ENCODE assay signal across 1 cellular context in genomic region chr5:14728109-14728938, GRCh38.
TF ChIP-seq lines count a peak whose summit lies in the region.

No MANE protein-coding gene starts in this region.

TF ChIP-seq in HepG2, 621 proteins besides CTCF, POLR2A, EP300 and RAD21 (continued from another document and continues in another):
- TF ChIP-seq HNF1A (IDR thresholded peaks at IDR 0.05; ENCODE audit: low read depth) (peak; percentile 49; the same call in 1 of the 2 replicates), HNF1A (CRISPR knock-in tag; IDR thresholded peaks at IDR 0.05; ENCODE audit: borderline replicate concordance) (peak; percentile 95), ZMAT3 (CRISPR knock-in tag; conservative IDR thresholded peaks at IDR 0.05) (0 out of 2 replicates have a peak, but pooled peaks have one; percentile 58), ZNF503 (CRISPR knock-in tag; IDR thresholded peaks at IDR 0.05) (peak; percentile 93), RNF2 (conservative IDR thresholded peaks at IDR 0.05; ENCODE audit: low read depth) (no peak), NCOA1 (CRISPR knock-in tag; IDR thresholded peaks at IDR 0.05) (peak; percentile 64; the same call in 1 of the 2 replicates), SETDB1 (CRISPR knock-in tag; IDR thresholded peaks at IDR 0.05; ENCODE audit: borderline replicate concordance) (no peak), U2AF2 (IDR thresholded peaks at IDR 0.05; ENCODE audit: low read depth, low read length) (no peak), MIER3 (CRISPR knock-in tag; IDR thresholded peaks at IDR 0.05; ENCODE audit: borderline replicate concordance) (peak; percentile 89; the same call in 1 of the 2 replicates), ZNF205 (CRISPR knock-in tag; IDR thresholded peaks at IDR 0.05) (peak; percentile 94), ATF3 (CRISPR knock-in tag; IDR thresholded peaks at IDR 0.05) (peak; percentile 29; the same call in 1 of the 2 replicates), ZNF546 (CRISPR knock-in tag; conservative IDR thresholded peaks at IDR 0.05) (no peak), ZSCAN31 (CRISPR knock-in tag; IDR thresholded peaks at IDR 0.05; ENCODE audit: low read depth) (no peak), ATF2 (CRISPR knock-in tag; IDR thresholded peaks at IDR 0.05) (peak; percentile 72), KAT8 (CRISPR knock-in tag; IDR thresholded peaks at IDR 0.05) (no peak), CREM (IDR thresholded peaks at IDR 0.05) (peak; percentile 79), CREM (CRISPR knock-in tag; IDR thresholded peaks at IDR 0.05) (no peak), NR2C2 (CRISPR knock-in tag; IDR thresholded peaks at IDR 0.05; ENCODE audit: borderline replicate concordance) (peak; percentile 74), ZSCAN29 (CRISPR knock-in tag; conservative IDR thresholded peaks at IDR 0.05) (0 out of 2 replicates have a peak, but pooled peaks have one; percentile 51), GATA4 (IDR thresholded peaks at IDR 0.05; ENCODE audit: borderline replicate concordance, low read depth) (peak; percentile 60; the same call in 1 of the 2 replicates), MEF2D (CRISPR knock-in tag; IDR thresholded peaks at IDR 0.05) (0 out of 2 replicates have a peak, but pooled peaks have one; percentile 53), IKZF1 (IDR thresholded peaks at IDR 0.05) (no peak), FOXM1 (CRISPR knock-in tag; IDR thresholded peaks at IDR 0.05) (no peak), ZGPAT (CRISPR knock-in tag; IDR thresholded peaks at IDR 0.05) (peak; percentile 79), SIN3B (IDR thresholded peaks at IDR 0.05; ENCODE audit: low read length) (no peak), ZNF160 (CRISPR knock-in tag; IDR thresholded peaks at IDR 0.05) (no peak), ZFP90 (CRISPR knock-in tag; IDR thresholded peaks at IDR 0.05; ENCODE audit: borderline replicate concordance) (0 out of 2 replicates have a peak, but pooled peaks have one; percentile 73), SAFB2 (CRISPR knock-in tag; IDR thresholded peaks at IDR 0.05; ENCODE audit: borderline replicate concordance, low read depth) (no peak)
- TF ChIP-seq, protein P1, sequence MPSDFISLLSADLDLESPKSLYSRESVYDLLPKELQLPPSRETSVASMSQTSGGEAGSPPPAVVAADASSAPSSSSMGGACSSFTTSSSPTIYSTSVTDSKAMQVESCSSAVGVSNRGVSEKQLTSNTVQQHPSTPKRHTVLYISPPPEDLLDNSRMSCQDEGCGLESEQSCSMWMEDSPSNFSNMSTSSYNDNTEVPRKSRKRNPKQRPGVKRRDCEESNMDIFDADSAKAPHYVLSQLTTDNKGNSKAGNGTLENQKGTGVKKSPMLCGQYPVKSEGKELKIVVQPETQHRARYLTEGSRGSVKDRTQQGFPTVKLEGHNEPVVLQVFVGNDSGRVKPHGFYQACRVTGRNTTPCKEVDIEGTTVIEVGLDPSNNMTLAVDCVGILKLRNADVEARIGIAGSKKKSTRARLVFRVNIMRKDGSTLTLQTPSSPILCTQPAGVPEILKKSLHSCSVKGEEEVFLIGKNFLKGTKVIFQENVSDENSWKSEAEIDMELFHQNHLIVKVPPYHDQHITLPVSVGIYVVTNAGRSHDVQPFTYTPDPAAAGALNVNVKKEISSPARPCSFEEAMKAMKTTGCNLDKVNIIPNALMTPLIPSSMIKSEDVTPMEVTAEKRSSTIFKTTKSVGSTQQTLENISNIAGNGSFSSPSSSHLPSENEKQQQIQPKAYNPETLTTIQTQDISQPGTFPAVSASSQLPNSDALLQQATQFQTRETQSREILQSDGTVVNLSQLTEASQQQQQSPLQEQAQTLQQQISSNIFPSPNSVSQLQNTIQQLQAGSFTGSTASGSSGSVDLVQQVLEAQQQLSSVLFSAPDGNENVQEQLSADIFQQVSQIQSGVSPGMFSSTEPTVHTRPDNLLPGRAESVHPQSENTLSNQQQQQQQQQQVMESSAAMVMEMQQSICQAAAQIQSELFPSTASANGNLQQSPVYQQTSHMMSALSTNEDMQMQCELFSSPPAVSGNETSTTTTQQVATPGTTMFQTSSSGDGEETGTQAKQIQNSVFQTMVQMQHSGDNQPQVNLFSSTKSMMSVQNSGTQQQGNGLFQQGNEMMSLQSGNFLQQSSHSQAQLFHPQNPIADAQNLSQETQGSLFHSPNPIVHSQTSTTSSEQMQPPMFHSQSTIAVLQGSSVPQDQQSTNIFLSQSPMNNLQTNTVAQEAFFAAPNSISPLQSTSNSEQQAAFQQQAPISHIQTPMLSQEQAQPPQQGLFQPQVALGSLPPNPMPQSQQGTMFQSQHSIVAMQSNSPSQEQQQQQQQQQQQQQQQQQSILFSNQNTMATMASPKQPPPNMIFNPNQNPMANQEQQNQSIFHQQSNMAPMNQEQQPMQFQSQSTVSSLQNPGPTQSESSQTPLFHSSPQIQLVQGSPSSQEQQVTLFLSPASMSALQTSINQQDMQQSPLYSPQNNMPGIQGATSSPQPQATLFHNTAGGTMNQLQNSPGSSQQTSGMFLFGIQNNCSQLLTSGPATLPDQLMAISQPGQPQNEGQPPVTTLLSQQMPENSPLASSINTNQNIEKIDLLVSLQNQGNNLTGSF (CRISPR knock-in tag; IDR thresholded peaks at IDR 0.05): no peak
- TF ChIP-seq, protein P2, sequence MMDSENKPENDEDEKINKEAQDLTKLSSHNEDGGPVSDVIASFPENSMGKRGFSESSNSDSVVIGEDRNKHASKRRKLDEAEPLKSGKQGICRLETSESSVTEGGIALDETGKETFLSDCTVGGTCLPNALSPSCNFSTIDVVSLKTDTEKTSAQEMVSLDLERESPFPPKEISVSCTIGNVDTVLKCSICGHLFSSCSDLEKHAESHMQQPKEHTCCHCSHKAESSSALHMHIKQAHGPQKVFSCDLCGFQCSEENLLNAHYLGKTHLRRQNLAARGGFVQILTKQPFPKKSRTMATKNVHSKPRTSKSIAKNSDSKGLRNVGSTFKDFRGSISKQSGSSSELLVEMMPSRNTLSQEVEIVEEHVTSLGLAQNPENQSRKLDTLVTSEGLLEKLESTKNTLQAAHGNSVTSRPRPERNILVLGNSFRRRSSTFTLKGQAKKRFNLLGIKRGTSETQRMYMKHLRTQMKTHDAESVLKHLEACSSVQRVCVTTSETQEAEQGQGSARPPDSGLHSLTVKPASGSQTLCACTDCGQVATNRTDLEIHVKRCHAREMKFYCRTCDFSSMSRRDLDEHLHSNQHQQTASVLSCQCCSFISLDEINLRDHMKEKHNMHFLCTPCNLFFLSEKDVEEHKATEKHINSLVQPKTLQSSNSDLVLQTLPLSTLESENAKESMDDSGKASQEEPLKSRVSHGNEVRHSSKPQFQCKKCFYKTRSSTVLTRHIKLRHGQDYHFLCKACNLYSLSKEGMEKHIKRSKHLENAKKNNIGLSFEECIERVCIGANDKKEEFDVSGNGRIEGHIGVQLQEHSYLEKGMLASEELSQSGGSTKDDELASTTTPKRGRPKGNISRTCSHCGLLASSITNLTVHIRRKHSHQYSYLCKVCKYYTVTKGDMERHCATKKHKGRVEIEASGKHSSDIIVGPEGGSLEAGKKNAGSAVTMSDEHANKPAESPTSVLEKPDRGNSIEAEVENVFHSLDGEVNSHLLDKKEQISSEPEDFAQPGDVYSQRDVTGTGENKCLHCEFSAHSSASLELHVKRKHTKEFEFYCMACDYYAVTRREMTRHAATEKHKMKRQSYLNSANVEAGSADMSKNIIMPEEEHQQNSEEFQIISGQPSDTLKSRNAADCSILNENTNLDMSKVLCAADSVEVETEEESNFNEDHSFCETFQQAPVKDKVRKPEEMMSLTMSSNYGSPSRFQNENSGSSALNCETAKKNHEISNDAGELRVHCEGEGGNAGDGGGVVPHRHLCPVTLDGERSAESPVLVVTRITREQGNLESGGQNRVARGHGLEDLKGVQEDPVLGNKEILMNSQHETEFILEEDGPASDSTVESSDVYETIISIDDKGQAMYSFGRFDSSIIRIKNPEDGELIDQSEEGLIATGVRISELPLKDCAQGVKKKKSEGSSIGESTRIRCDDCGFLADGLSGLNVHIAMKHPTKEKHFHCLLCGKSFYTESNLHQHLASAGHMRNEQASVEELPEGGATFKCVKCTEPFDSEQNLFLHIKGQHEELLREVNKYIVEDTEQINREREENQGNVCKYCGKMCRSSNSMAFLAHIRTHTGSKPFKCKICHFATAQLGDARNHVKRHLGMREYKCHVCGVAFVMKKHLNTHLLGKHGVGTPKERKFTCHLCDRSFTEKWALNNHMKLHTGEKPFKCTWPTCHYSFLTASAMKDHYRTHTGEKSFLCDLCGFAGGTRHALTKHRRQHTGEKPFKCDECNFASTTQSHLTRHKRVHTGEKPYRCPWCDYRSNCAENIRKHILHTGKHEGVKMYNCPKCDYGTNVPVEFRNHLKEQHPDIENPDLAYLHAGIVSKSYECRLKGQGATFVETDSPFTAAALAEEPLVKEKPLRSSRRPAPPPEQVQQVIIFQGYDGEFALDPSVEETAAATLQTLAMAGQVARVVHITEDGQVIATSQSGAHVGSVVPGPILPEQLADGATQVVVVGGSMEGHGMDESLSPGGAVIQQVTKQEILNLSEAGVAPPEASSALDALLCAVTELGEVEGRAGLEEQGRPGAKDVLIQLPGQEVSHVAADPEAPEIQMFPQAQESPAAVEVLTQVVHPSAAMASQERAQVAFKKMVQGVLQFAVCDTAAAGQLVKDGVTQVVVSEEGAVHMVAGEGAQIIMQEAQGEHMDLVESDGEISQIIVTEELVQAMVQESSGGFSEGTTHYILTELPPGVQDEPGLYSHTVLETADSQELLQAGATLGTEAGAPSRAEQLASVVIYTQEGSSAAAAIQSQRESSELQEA (CRISPR knock-in tag; IDR thresholded peaks at IDR 0.05; ENCODE audit: not compliant biosample characterization): no peak
- TF ChIP-seq, protein P3, sequence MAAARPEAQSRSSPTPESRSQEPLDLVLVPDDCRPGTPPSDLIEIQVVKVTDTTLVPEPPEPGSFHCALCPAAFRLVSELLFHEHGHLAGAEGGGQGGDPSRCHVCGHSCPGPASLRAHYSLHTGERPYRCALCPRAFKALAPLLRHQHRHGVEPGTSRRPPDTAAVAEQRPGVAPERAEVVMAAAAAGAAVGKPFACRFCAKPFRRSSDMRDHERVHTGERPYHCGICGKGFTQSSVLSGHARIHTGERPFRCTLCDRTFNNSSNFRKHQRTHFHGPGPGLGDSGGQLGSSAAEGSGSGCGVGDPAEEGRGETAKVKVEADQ (CRISPR knock-in tag; IDR thresholded peaks at IDR 0.05; ENCODE audit: borderline replicate concordance): no peak
